In the genomic region with DNA sequence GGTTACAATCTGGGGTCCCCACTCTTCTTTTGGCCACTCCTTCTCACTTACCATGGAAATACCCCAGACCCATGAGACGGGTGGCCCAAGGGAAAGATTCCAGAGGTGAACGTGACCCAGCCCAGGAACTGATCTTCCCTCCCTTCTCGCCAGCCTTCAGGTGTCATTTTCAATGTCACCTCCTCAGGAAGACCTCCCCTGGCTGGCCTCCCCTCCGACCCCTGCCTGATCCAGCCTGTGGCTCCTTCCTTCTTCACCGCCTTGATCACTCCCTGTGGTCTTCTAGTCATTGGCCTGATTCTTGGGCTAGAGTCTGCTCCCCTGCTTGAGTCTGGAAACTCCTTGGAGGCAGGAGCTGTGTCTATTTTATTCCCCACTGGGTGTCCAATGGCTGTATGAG, we compare ENCODE assay signal across 19 cellular contexts.
"Had no signal": no experiment of that assay in that cellular context is flagged by ENCODE, and none has a peak within 500 bp of the region (broad histone marks: within the 10 kb centered on the region; RNA-seq: fewer than 3 reads in every experiment).

No MANE protein-coding gene starts in this region.

- H3K9me3 ChIP-seq: right lobe of liver had no signal

- H3K36me3 ChIP-seq: brain microvascular endothelial cell, right lobe of liver had no signal

- H3K9me3 Mint-ChIP-seq: activated CD8-positive, alpha-beta T cell treated with anti-CD3 and anti-CD28 coated beads for 36 hours; activated naive CD4-positive, alpha-beta T cell treated with anti-CD3 and anti-CD28 coated beads, Interleukin-2, amount 50 U/mL, for 24 hours; activated T-helper 2 cell treated with anti-CD3 and anti-CD28 coated beads, Interferon-gamma antibody, Interleukin-2, Interleukin-4, amounts not matched to agents 10 μg/mL and 5 μg/mL and 100 μg/mL, durations not matched to agents 14 hours and 24 hours and 36 hours; immature natural killer cell; neural crest cell had no signal

- H3K4me3 Mint-ChIP-seq: activated CD8-positive, alpha-beta T cell treated with anti-CD3 and anti-CD28 coated beads for 36 hours; activated naive CD4-positive, alpha-beta T cell treated with anti-CD3 and anti-CD28 coated beads, Interleukin-2, amount 50 U/mL, for 24 hours; immature natural killer cell; neural crest cell had no signal

- H3K27me3 ChIP-seq: brain microvascular endothelial cell, right lobe of liver had no signal

- H3K27ac Mint-ChIP-seq: activated CD8-positive, alpha-beta T cell treated with anti-CD3 and anti-CD28 coated beads for 36 hours; activated naive CD4-positive, alpha-beta T cell treated with anti-CD3 and anti-CD28 coated beads, Interleukin-2, amount 50 U/mL, for 24 hours; activated T-helper 2 cell treated with anti-CD3 and anti-CD28 coated beads, Interferon-gamma antibody, Interleukin-2, Interleukin-4, amounts not matched to agents 10 μg/mL and 5 μg/mL and 100 μg/mL, durations not matched to agents 14 hours and 24 hours and 36 hours; immature natural killer cell had no signal

- DNase-seq: activated CD8-positive, alpha-beta T cell treated with anti-CD3 and anti-CD28 coated beads for 36 hours; activated T-cell treated with anti-CD3 and anti-CD28 coated beads for 4 hours; amygdala; brain microvascular endothelial cell; foreskin keratinocyte; immature natural killer cell; left cardiac atrium; mammary epithelial cell; stimulated activated CD4-positive, alpha-beta T cell treated with anti-CD3 and anti-CD28 coated beads, Interleukin-12 subunit alpha, Interleukin-12 subunit beta, amount 100 ng/mL, for 4 hours; stimulated activated CD4-positive, alpha-beta T cell treated with anti-CD3 and anti-CD28 coated beads, Interleukin-2, amount 100 ng/mL, for 48 hours; stimulated activated CD8-positive, alpha-beta memory T cell treated with anti-CD3 and anti-CD28 coated beads, Interleukin-4, amount 100 ng/mL, for 48 hours; stimulated activated naive CD8-positive, alpha-beta T cell treated with anti-CD3 and anti-CD28 coated beads, Interleukin-15, Interleukin-2, amounts not matched to agents 100 U/mL and 50 U/mL, for 24 hours; T1000 had no signal

- FAIRE-seq: endothelial cell of umbilical vein, urothelium cell line had no signal

- ATAC-seq: activated CD8-positive, alpha-beta T cell treated with anti-CD3 and anti-CD28 coated beads for 36 hours; foreskin keratinocyte; left cardiac atrium; right lobe of liver; stimulated activated naive CD8-positive, alpha-beta T cell treated with anti-CD3 and anti-CD28 coated beads, Interleukin-15, Interleukin-2, amounts not matched to agents 100 U/mL and 50 U/mL, for 24 hours had no signal

- H3K4me1 ChIP-seq: foreskin keratinocyte had no signal

- H3K4me3 ChIP-seq: right lobe of liver had no signal

- H3K36me3 Mint-ChIP-seq: activated naive CD4-positive, alpha-beta T cell treated with anti-CD3 and anti-CD28 coated beads, Interleukin-2, amount 50 U/mL, for 24 hours; immature natural killer cell had no signal

- H3K27ac ChIP-seq: brain microvascular endothelial cell, foreskin keratinocyte, right lobe of liver had no signal
